Comparison of ENCODE assay signal across 8 cellular contexts in the genomic region with DNA sequence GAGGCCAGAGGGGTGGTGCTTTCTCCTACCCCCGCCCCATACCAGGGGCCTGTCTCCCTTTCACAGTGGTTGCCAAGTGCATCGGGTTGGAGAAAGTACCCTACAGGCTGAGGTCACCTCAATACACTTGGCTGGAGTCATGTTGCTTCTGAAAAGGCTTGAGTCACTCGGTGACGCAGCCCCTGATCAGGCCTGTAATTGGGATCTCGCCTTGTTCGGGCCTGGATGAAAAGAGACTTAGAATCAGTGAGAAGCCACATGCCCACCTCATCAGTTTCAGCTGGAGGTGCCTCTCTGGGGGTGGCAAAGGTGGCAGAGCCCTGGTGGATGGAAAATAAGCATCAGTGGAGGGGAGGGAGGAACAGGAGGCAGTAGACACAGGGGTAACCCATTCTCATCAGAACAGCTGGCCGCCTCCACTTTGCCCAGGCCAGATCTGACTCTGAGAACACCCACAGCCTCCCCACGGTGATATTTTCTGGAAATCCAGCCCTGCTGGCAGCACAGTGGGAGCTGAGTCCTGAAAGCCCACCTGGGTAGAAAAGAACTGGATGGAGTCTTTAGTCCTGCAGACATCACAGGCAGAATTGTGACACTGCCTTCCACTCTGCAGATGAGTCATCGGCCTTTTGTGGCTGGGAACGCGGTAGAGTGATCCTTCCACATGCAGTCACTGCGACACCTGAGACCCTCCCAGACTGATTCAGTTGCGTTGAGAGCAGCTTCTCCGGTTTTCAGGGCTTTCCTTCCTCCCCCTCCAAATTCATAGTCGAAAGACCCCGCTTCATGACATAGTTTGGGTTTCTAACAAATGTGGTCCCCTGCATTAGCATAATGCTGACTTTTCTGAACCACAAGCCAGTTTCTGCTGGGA.
DNase-seq lines count a peak whose midpoint lies in the region; ATAC-seq and TF ChIP-seq lines count a peak whose summit lies in the region.

No MANE protein-coding gene starts in this region.

- ATAC-seq in GM21515 (IDR thresholded peaks at IDR 0.05; ENCODE audit: unreplicated experiment) = peak; percentile 51

- 58% methylated on average over 16 of the region's 16 CpGs for WGBS in HUES64
- WGBS in stomach, 5 donors = 60 to 74% (median 68%) methylated on average over 14 to 16 of the region's 16 CpGs

- H3K9me3 Mint-ChIP-seq in Calu3 (ENCODE audit: low read depth, unreplicated experiment) = no peaks in the 10 kb centered on the region

- no peak for TF ChIP-seq CTCF in Calu3 (IDR thresholded peaks at IDR 0.05; ENCODE audit: unreplicated experiment)
- no peak for TF ChIP-seq CTCF in stomach (IDR thresholded peaks at IDR 0.05)

- no peaks in the 10 kb centered on the region for H3K36me3 ChIP-seq in HUES64 (ENCODE audit: insufficient read depth, low read length)
- H3K36me3 ChIP-seq in muscle layer of duodenum (ENCODE audit: control insufficient read depth in 1 of 2, insufficient read depth in 2 of 2, low read length in 2 of 2) = peaks cover 0 to 3% of the 10 kb centered on the region in 2 donors
- H3K36me3 ChIP-seq in stomach = no peaks in the 10 kb centered on the region
- H3K36me3 ChIP-seq in Karpas-422 (ENCODE audit: insufficient read depth, low read length) = no peaks in the 10 kb centered on the region

- no peak overlapping the region for H3K4me2 ChIP-seq in Karpas-422 (ENCODE audit: low read depth, low read length, poor library complexity, severe bottlenecking)

- CTCF ChIA-PET in Calu3 (lab: Charles Lee) = no interaction called here

- H3K4me1 Mint-ChIP-seq in Calu3 (ENCODE audit: low read depth, unreplicated experiment) = peaks cover 17% of the 10 kb centered on the region

- no TSS peak for BruUV-seq in Calu3 (replicated peaks; lab: Mats Ljungman, UMichigan)

- H4K20me1 ChIP-seq in Karpas-422 (ENCODE audit: insufficient read depth, low read depth, low read length) = peaks cover 60% of the 10 kb centered on the region

- H3K27me3 ChIP-seq in HUES64 (ENCODE audit: insufficient read depth, low read length) = no peaks in the 10 kb centered on the region
- no peaks in the 10 kb centered on the region for H3K27me3 ChIP-seq in muscle layer of duodenum (ENCODE audit: low read depth, low read length)
- no peaks in the 10 kb centered on the region for H3K27me3 ChIP-seq in stomach
- no peaks in the 10 kb centered on the region for H3K27me3 ChIP-seq in Karpas-422 (ENCODE audit: low read length)

- H3K4me3 ChIP-seq in HUES64 (ENCODE audit: low read length) (no peak overlapping the region), muscle layer of duodenum (ENCODE audit: low read depth in 1 of 2, low read length in 2 of 2) (no peak overlapping the region), stomach (no peak overlapping the region), Karpas-422 (ENCODE audit: low read length) (no peak overlapping the region)

- peak overlapping the region; percentile 79 for H3K27ac ChIP-seq in HUES64 (ENCODE audit: low read depth, low read length)
- peak overlapping the region; percentile 52 for H3K27ac ChIP-seq in muscle layer of duodenum (ENCODE audit: low read length)
- H3K27ac ChIP-seq in stomach = peak overlapping the region; percentile 21 to 78 (median 73)
- H3K27ac ChIP-seq in Karpas-422 (ENCODE audit: low read length) = no peak overlapping the region

- intact Hi-C loops in Calu3 (cut with micrococcal nuclease; ENCODE audit: unreplicated experiment) (no loop called here), stomach (cut with DNase I; ENCODE audit: low total_unique reads) (no loop called here)

- TF ChIP-seq EP300 in stomach (IDR thresholded peaks at IDR 0.05) = no peak

- no peaks in the 10 kb centered on the region for H3K79me2 ChIP-seq in Karpas-422 (ENCODE audit: low read length)

- no peak overlapping the region for H2AFZ ChIP-seq in Karpas-422 (ENCODE audit: low read length)

- no peak overlapping the region for H3K27ac Mint-ChIP-seq in Calu3 (ENCODE audit: unreplicated experiment)

- H3K36me3 Mint-ChIP-seq in Calu3 (ENCODE audit: insufficient read depth, unreplicated experiment) = no peaks in the 10 kb centered on the region

- H3K4me3 Mint-ChIP-seq in Calu3 (ENCODE audit: low read depth, unreplicated experiment) = no peak overlapping the region

- peaks cover 16% of the 10 kb centered on the region for H3K27me3 Mint-ChIP-seq in Calu3 (ENCODE audit: unreplicated experiment)

- no peak for TF ChIP-seq POLR2A in stomach (IDR thresholded peaks at IDR 0.05)

- DNase-seq in Calu3 (peak; percentile 32), stomach (no peak), Karpas-422 (no peak)
- DNase-seq in activated CD4-positive, CD25-positive, alpha-beta regulatory T cell treated with anti-CD3 and anti-CD28 coated beads, Interleukin-2, amount 50 U/mL, for 16 hours (ENCODE audit: low read depth, low spot score) = peak; percentile 41
- DNase-seq in central memory CD4-positive, alpha-beta T cell = peak; percentile 15

- H3K9me3 ChIP-seq in HUES64 (ENCODE audit: insufficient read depth, low read depth, low read length) (no peaks in the 10 kb centered on the region), muscle layer of duodenum (ENCODE audit: control insufficient read depth in 1 of 2, low read length in 2 of 2) (no peaks in the 10 kb centered on the region), stomach (no peaks in the 10 kb centered on the region), Karpas-422 (ENCODE audit: low read length) (no peaks in the 10 kb centered on the region)

- H3K9me2 ChIP-seq in Karpas-422 (replicated peaks; ENCODE audit: insufficient read depth, low read length) = no peaks in the 10 kb centered on the region

- peak overlapping the region; percentile 41; the same call in 1 of the 2 replicates for H3K9ac ChIP-seq in HUES64 (ENCODE audit: low read depth, low read length)
- H3K9ac ChIP-seq in Karpas-422 (ENCODE audit: low read length) = no peak overlapping the region

- H3K4me1 ChIP-seq in HUES64 (ENCODE audit: insufficient read depth, low read length) (peaks cover 38% of the 10 kb centered on the region), muscle layer of duodenum (ENCODE audit: control insufficient read depth in 1 of 2, insufficient read depth in 2 of 2, low read length in 2 of 2) (peaks cover 22 to 39% of the 10 kb centered on the region in 2 donors), stomach (peaks cover 17 to 87% (median 57%) of the 10 kb centered on the region in 4 donors), Karpas-422 (ENCODE audit: low read length) (peaks cover 10% of the 10 kb centered on the region)

Comparison
In these comparisons a context has a peak if more than half of its experiments do, and no peak if none do; other contexts are left out.
1. DNase-seq: peak in Calu3 (single experiment), activated CD4-positive, CD25-positive, alpha-beta regulatory T cell treated with anti-CD3 and anti-CD28 coated beads, Interleukin-2, amount 50 U/mL, for 16 hours (single experiment) and central memory CD4-positive, alpha-beta T cell (single experiment); none in stomach (single experiment) and Karpas-422 (single experiment).